ENCODE assay signal across 37 cellular contexts in genomic region chr6:169016758-169017157, GRCh38.
"Had no signal": no experiment of that assay in that cellular context is flagged by ENCODE, and none has a peak within 500 bp of the region (broad histone marks: within the 10 kb centered on the region; RNA-seq: fewer than 3 reads in every experiment).

No MANE protein-coding gene starts in this region.

- H3K36me3 ChIP-seq: adrenal gland, ascending aorta, brain microvascular endothelial cell, breast epithelium, cardiac muscle cell had no signal

- ATAC-seq: activated naive CD4-positive, alpha-beta T cell treated with anti-CD3 and anti-CD28 coated beads, Interleukin-2, amount 50 U/mL, for 72 hours; activated naive CD8-positive, alpha-beta T cell treated with anti-CD3 and anti-CD28 coated beads, Interleukin-2, amount 50 U/mL, for 24 hours; activated T-cell treated with anti-CD3 and anti-CD28 coated beads, Interleukin-2, amount 50 U/mL, for 4 hours; activated T-cell treated with anti-CD3 and anti-CD28 coated beads, Interleukin-2, amount 50 U/mL, for 72 hours; activated T-helper 17 cell treated with anti-CD3 and anti-CD28 coated beads, Interleukin-2, amount 50 U/mL, for 72 hours; body of pancreas had no signal

- H3K4me3 ChIP-seq: adrenal gland, ascending aorta, body of pancreas, breast epithelium, cardiac muscle cell had no signal

- H3K9me3 ChIP-seq: adrenal gland, body of pancreas had no signal

- H3K4me1 Mint-ChIP-seq: activated naive CD4-positive, alpha-beta T cell treated with anti-CD3 and anti-CD28 coated beads, Interleukin-2, amount 10 ng/mL, durations not matched to agents 7 days and 5 days; activated naive CD4-positive, alpha-beta T cell treated with anti-CD3 and anti-CD28 coated beads, Interleukin-2, amount 50 U/mL, for 24 hours; activated naive CD8-positive, alpha-beta T cell treated with anti-CD3 and anti-CD28 coated beads for 36 hours; activated naive CD8-positive, alpha-beta T cell treated with anti-CD3 and anti-CD28 coated beads, Interleukin-2, amount 10 ng/mL, durations not matched to agents 7 days and 5 days; activated naive CD8-positive, alpha-beta T cell treated with anti-CD3 and anti-CD28 coated beads, Interleukin-2, amount 50 U/mL, for 24 hours; activated T-helper 17 cell treated with anti-CD3 and anti-CD28 coated beads, Interleukin-2, amount 50 U/mL, for 72 hours; central memory CD8-positive, alpha-beta T cell had no signal

- H3K4me3 Mint-ChIP-seq: activated naive CD4-positive, alpha-beta T cell treated with anti-CD3 and anti-CD28 coated beads for 36 hours; activated naive CD4-positive, alpha-beta T cell treated with anti-CD3 and anti-CD28 coated beads, Interleukin-2, amount 10 ng/mL, durations not matched to agents 7 days and 5 days; activated naive CD4-positive, alpha-beta T cell treated with anti-CD3 and anti-CD28 coated beads, Interleukin-2, amount 50 U/mL, for 24 hours; activated naive CD8-positive, alpha-beta T cell; activated naive CD8-positive, alpha-beta T cell treated with anti-CD3 and anti-CD28 coated beads for 36 hours; activated naive CD8-positive, alpha-beta T cell treated with anti-CD3 and anti-CD28 coated beads, Interleukin-2, amount 10 ng/mL, durations not matched to agents 7 days and 5 days; activated naive CD8-positive, alpha-beta T cell treated with anti-CD3 and anti-CD28 coated beads, Interleukin-2, amount 50 U/mL, for 24 hours; activated T-cell treated with anti-CD3 and anti-CD28 coated beads, Interleukin-2, amount 50 U/mL, for 24 hours; activated T-cell treated with anti-CD3 and anti-CD28 coated beads, Interleukin-2, amount 50 U/mL, for 4 hours; activated T-cell treated with anti-CD3 and anti-CD28 coated beads, Interleukin-2, amount 50 U/mL, for 72 hours; activated T-helper 1 cell treated with anti-CD3 and anti-CD28 coated beads, Interleukin-12 subunit alpha, Interleukin-12 subunit beta, Interleukin-2, Interleukin-4 antibody, amounts not matched to agents 30 ng/mL and 10 ng/mL and 1 ng/mL, durations not matched to agents 14 hours and 24 hours and 36 hours; activated T-helper 17 cell treated with anti-CD3 and anti-CD28 coated beads, Interleukin-2, amount 50 U/mL, for 72 hours; central memory CD8-positive, alpha-beta T cell had no signal

- DNase-seq: activated effector memory CD4-positive, alpha-beta T cell treated with anti-CD3 and anti-CD28 coated beads, Interleukin-2, amount 50 U/mL, for 16 hours; activated effector memory CD4-positive, alpha-beta T cell treated with Interleukin-2 at 50 U/mL for 16 hours; activated gamma-delta T cell; activated gamma-delta T cell treated with Interleukin-2 at 50 U/mL for 16 hours; activated naive CD4-positive, alpha-beta T cell; activated naive CD4-positive, alpha-beta T cell treated with anti-CD3 and anti-CD28 coated beads for 36 hours; activated naive CD4-positive, alpha-beta T cell treated with anti-CD3 and anti-CD28 coated beads, Interleukin-2, amount 10 ng/mL, durations not matched to agents 7 days and 5 days; activated naive CD4-positive, alpha-beta T cell treated with anti-CD3 and anti-CD28 coated beads, Interleukin-2, amount 50 U/mL, for 16 hours; activated naive CD4-positive, alpha-beta T cell treated with Interleukin-2 at 50 U/mL for 16 hours; activated naive CD8-positive, alpha-beta T cell treated with anti-CD3 and anti-CD28 coated beads for 36 hours; activated naive CD8-positive, alpha-beta T cell treated with anti-CD3 and anti-CD28 coated beads, Interleukin-2, amount 10 ng/mL, durations not matched to agents 7 days and 5 days; activated naive CD8-positive, alpha-beta T cell treated with anti-CD3 and anti-CD28 coated beads, Interleukin-2, amount 50 U/mL, for 24 hours; activated T-cell treated with anti-CD3 and anti-CD28 coated beads, Interleukin-2, amount 50 U/mL, for 24 hours; activated T-cell treated with anti-CD3 and anti-CD28 coated beads, Interleukin-2, amount 50 U/mL, for 4 hours; activated T-cell treated with anti-CD3 and anti-CD28 coated beads, Interleukin-2, amount 50 U/mL, for 48 hours; activated T-cell treated with anti-CD3 and anti-CD28 coated beads, Interleukin-2, amount 50 U/mL, for 72 hours; adrenal gland; amniotic stem cell; amygdala; anterior cingulate cortex; aorta; body of pancreas; brain microvascular endothelial cell; caudate nucleus; central memory CD4-positive, alpha-beta T cell; cerebellar nuclear complex had no signal

- H3K4me1 ChIP-seq: adrenal gland, ascending aorta, body of pancreas, breast epithelium had no signal

- H3K36me3 Mint-ChIP-seq: activated naive CD4-positive, alpha-beta T cell treated with anti-CD3 and anti-CD28 coated beads, Interleukin-2, amount 10 ng/mL, durations not matched to agents 7 days and 5 days; activated naive CD8-positive, alpha-beta T cell; activated naive CD8-positive, alpha-beta T cell treated with anti-CD3 and anti-CD28 coated beads, Interleukin-2, amount 10 ng/mL, durations not matched to agents 7 days and 5 days had no signal

- H3K27ac ChIP-seq: adrenal gland, ascending aorta, body of pancreas, brain microvascular endothelial cell, breast epithelium, cardiac muscle cell had no signal

- H3K27me3 Mint-ChIP-seq: activated naive CD4-positive, alpha-beta T cell treated with anti-CD3 and anti-CD28 coated beads, Interleukin-2, amount 10 ng/mL, durations not matched to agents 7 days and 5 days; brain had no signal

- H3K27ac Mint-ChIP-seq: activated naive CD4-positive, alpha-beta T cell treated with anti-CD3 and anti-CD28 coated beads for 36 hours; activated naive CD4-positive, alpha-beta T cell treated with anti-CD3 and anti-CD28 coated beads, Interleukin-2, amount 10 ng/mL, durations not matched to agents 7 days and 5 days; activated naive CD4-positive, alpha-beta T cell treated with anti-CD3 and anti-CD28 coated beads, Interleukin-2, amount 50 U/mL, for 24 hours; activated naive CD4-positive, alpha-beta T cell treated with anti-CD3 and anti-CD28 coated beads, Interleukin-2, amount 50 U/mL, for 72 hours; activated naive CD8-positive, alpha-beta T cell; activated naive CD8-positive, alpha-beta T cell treated with anti-CD3 and anti-CD28 coated beads for 36 hours; activated naive CD8-positive, alpha-beta T cell treated with anti-CD3 and anti-CD28 coated beads, Interleukin-2, amount 10 ng/mL, durations not matched to agents 7 days and 5 days; activated naive CD8-positive, alpha-beta T cell treated with anti-CD3 and anti-CD28 coated beads, Interleukin-2, amount 50 U/mL, for 24 hours; activated T-cell treated with anti-CD3 and anti-CD28 coated beads, Interleukin-2, amount 50 U/mL, for 24 hours; activated T-cell treated with anti-CD3 and anti-CD28 coated beads, Interleukin-2, amount 50 U/mL, for 72 hours; activated T-helper 1 cell treated with anti-CD3 and anti-CD28 coated beads, Interleukin-12 subunit alpha, Interleukin-12 subunit beta, Interleukin-2, Interleukin-4 antibody, amounts not matched to agents 30 ng/mL and 10 ng/mL and 1 ng/mL, durations not matched to agents 14 hours and 24 hours and 36 hours; activated T-helper 17 cell treated with anti-CD3 and anti-CD28 coated beads, Interleukin-2, amount 50 U/mL, for 72 hours; activated T-helper 2 cell treated with anti-CD3 and anti-CD28 coated beads, Interferon-gamma antibody, Interleukin-2, Interleukin-4, amounts not matched to agents 10 μg/mL and 5 μg/mL and 100 μg/mL, durations not matched to agents 14 hours and 24 hours and 36 hours had no signal
